ENCODE assay signal across 9 cellular contexts in the genomic region with DNA sequence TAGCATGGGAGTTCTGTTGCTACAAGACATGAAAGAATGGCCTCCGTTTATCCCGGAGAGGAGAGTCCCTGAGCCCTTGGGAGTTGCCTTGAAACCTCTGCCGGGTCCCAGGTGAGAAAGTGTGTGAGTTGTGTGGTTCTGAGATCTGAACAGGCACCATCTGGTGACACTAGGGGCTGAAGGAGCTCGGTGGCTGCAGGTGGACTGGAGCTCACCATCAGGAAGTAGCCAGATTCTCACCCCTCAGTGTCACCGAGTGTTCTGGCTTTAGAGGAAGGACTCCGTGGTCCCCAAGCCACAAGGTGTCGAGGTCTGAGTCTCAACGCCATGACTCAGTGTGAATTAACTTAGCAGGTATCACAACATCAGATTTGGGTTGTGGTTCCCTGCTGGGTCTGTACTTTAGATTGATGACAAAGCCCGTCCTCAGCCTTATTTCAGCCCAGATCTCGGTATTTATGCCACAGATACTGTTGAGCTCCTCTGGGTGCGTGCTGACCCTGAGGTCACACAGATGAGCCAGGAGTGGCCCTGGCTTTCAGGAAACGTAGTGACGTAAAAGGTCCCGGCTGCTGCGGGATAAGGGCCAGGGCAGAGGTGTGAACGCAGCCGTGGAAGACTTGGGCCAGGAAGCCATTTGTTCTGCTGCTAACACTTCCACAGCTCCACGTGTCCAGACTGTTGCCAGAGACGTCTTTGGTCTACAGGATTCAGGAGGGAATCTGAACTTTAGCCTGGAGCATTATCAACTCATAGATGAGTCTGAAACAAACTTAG. TPM values are rescaled to one million over a fixed set of nuclear protein-coding genes. Genes with fewer than 3 reads are reported as not detected.
DNase-seq lines count a peak whose midpoint lies in the region; ATAC-seq and TF ChIP-seq lines count a peak whose summit lies in the region.
"Had no signal": no experiment of that assay in that cellular context is flagged by ENCODE, and none has a peak within 500 bp of the region (broad histone marks: within the 10 kb centered on the region; RNA-seq: fewer than 3 reads in every experiment).

No MANE protein-coding gene starts in this region.

- no peak for TF ChIP-seq CTCF in mesothelial cell of epicardium (IDR thresholded peaks at IDR 0.05; ENCODE audit: unreplicated experiment)
- no peak for TF ChIP-seq CTCF in neural progenitor cell (IDR thresholded peaks at IDR 0.05)

- H3K4me3 Mint-ChIP-seq in CD4-positive, CD25-positive, alpha-beta regulatory T cell: peak overlapping the region in 1 of 4 donors; percentile 16
- H3K4me3 Mint-ChIP-seq in mesothelial cell of epicardium (no peak overlapping the region), neural progenitor cell (no peak overlapping the region)

- H3K4me3 ChIP-seq in CD4-positive, CD25-positive, alpha-beta regulatory T cell (ENCODE audit: low read depth, low read length): no peak overlapping the region
- H3K4me3 ChIP-seq in neural progenitor cell: no peak overlapping the region

- H3K9me3 Mint-ChIP-seq in CD4-positive, CD25-positive, alpha-beta regulatory T cell: no peaks in the 10 kb centered on the region
- H3K9me3 Mint-ChIP-seq in mesothelial cell of epicardium (no peaks in the 10 kb centered on the region), neural progenitor cell (no peaks in the 10 kb centered on the region)

- H3K36me3 ChIP-seq in CD4-positive, CD25-positive, alpha-beta regulatory T cell (ENCODE audit: control insufficient read depth, insufficient read depth, low read length): no peaks in the 10 kb centered on the region
- no peaks in the 10 kb centered on the region for H3K36me3 ChIP-seq in neural progenitor cell

- H3K27ac ChIP-seq in CD4-positive, CD25-positive, alpha-beta regulatory T cell (ENCODE audit: insufficient read depth, low read length, poor library complexity, severe bottlenecking): no peak overlapping the region
- H3K27ac ChIP-seq in neural progenitor cell: no peak overlapping the region

- H4K20me1 ChIP-seq in neural progenitor cell (ENCODE audit: low read depth): no peaks in the 10 kb centered on the region

- peak overlapping the region in 2 of 3 donors; percentile 76 to 84 for H3K27ac Mint-ChIP-seq in CD4-positive, CD25-positive, alpha-beta regulatory T cell
- peak overlapping the region; percentile 25 for H3K27ac Mint-ChIP-seq in mesothelial cell of epicardium
- H3K27ac Mint-ChIP-seq in neural progenitor cell: no peak overlapping the region

- H3K4me2 ChIP-seq in neural progenitor cell: no peak overlapping the region

- peaks cover 0 to 26% (median 5%) of the 10 kb centered on the region in 4 donors for H3K4me1 Mint-ChIP-seq in CD4-positive, CD25-positive, alpha-beta regulatory T cell
- no peaks in the 10 kb centered on the region for H3K4me1 Mint-ChIP-seq in mesothelial cell of epicardium
- no peaks in the 10 kb centered on the region for H3K4me1 Mint-ChIP-seq in neural progenitor cell

- no peaks in the 10 kb centered on the region for H3K79me2 ChIP-seq in neural progenitor cell (ENCODE audit: low read depth)

- ATAC-seq in CD4-positive, CD25-positive, alpha-beta regulatory T cell (ENCODE audit: low read depth in 2 of 2): no peak
- ATAC-seq in GM21367 (IDR thresholded peaks at IDR 0.05; ENCODE audit: unreplicated experiment): peak; percentile 27

- H2AFZ ChIP-seq in neural progenitor cell (replicated peaks): no peak overlapping the region

- H3K9ac ChIP-seq in neural progenitor cell: no peak overlapping the region

- no peaks in the 10 kb centered on the region for H3F3A ChIP-seq in neural progenitor cell (ENCODE audit: low read depth)

- no peaks in the 10 kb centered on the region for H3K9me3 ChIP-seq in CD4-positive, CD25-positive, alpha-beta regulatory T cell (ENCODE audit: control insufficient read depth in 2 of 2, low read length in 2 of 2)
- H3K9me3 ChIP-seq in neural progenitor cell (ENCODE audit: low read depth): no peaks in the 10 kb centered on the region

- H3K36me3 Mint-ChIP-seq in CD4-positive, CD25-positive, alpha-beta regulatory T cell: peaks cover 19% of the 10 kb centered on the region
- peaks cover 31% of the 10 kb centered on the region for H3K36me3 Mint-ChIP-seq in mesothelial cell of epicardium
- H3K36me3 Mint-ChIP-seq in neural progenitor cell: peaks cover 21% of the 10 kb centered on the region

- no peaks in the 10 kb centered on the region for H3K27me3 Mint-ChIP-seq in CD4-positive, CD25-positive, alpha-beta regulatory T cell
- H3K27me3 Mint-ChIP-seq in mesothelial cell of epicardium (ENCODE audit: low read depth): no peaks in the 10 kb centered on the region
- H3K27me3 Mint-ChIP-seq in neural progenitor cell (ENCODE audit: insufficient read depth, low read depth): peaks cover 5% of the 10 kb centered on the region

- H3K4me1 ChIP-seq in CD4-positive, CD25-positive, alpha-beta regulatory T cell (ENCODE audit: control insufficient read depth, insufficient read depth, low read length, poor library complexity, severe bottlenecking): no peaks in the 10 kb centered on the region
- no peaks in the 10 kb centered on the region for H3K4me1 ChIP-seq in neural progenitor cell

- peak in 1 of 3 donors; percentile 23 for DNase-seq in CD4-positive, CD25-positive, alpha-beta regulatory T cell
- peak; percentile 15 to 31 for DNase-seq in activated CD4-positive, alpha-beta T cell treated with anti-CD3 and anti-CD28 coated beads, Interleukin-2, amount 50 U/mL, for 48 hours
- DNase-seq in mesothelial cell of epicardium (ENCODE audit: low spot score in 2 of 2, unreplicated experiment in 2 of 2) (no peak), kidney tubule cell (ENCODE audit: low spot score) (no peak), HuH-7 (ENCODE audit: low spot score) (no peak), neural progenitor cell (ENCODE audit: low spot score) (no peak), GM19240 (ENCODE audit: insufficient read length, low spot score) (no peak)

- no peaks in the 10 kb centered on the region for H3K27me3 ChIP-seq in CD4-positive, CD25-positive, alpha-beta regulatory T cell (ENCODE audit: control insufficient read depth, insufficient read depth, low read length)
- no peaks in the 10 kb centered on the region for H3K27me3 ChIP-seq in neural progenitor cell

RNA-seq across cellular contexts. Expression of a gene that starts 54.4 kb away (rescaled TPM):
- total RNA-seq in CD4-positive, CD25-positive, alpha-beta regulatory T cell: not detected
- not detected for polyA plus RNA-seq in CD4-positive, CD25-positive, alpha-beta regulatory T cell
- not detected in 3 replicates for total RNA-seq in mesothelial cell of epicardium
- total RNA-seq in neural progenitor cell (ENCODE audit: low replicate concordance): not detected in 2 replicates
- total RNA-seq: subcutaneous adipose tissue had no signal

Comparison
In these comparisons a context has a peak if more than half of its experiments do, and no peak if none do; other contexts are left out.
1. DNase-seq: peak in activated CD4-positive, alpha-beta T cell treated with anti-CD3 and anti-CD28 coated beads, Interleukin-2, amount 50 U/mL, for 48 hours (2 of 2); none in mesothelial cell of epicardium (0 of 2), kidney tubule cell (single experiment), HuH-7 (single experiment), neural progenitor cell (single experiment) and GM19240 (single experiment).